12 cellular contexts compared by ENCODE assay signal in the genomic region with DNA sequence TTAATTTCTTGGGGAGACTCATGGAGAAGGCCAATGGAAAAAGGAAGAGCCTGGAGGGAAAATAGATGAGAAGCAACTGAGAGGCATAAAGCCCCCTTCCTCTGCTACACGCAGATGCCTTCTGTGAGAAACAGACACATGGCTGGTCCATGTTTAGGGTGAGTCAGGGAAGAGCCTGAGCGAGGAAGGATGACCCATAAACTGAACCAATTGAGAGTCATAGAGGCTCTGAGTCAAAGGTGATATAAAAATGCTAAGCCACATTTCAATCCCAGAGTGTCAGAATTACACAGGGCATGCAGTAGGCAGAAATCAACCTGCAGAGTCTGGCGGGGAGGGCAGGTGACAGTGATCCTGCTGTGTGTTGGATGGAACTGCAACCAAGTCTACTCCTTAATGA.
"Had no signal": no experiment of that assay in that cellular context is flagged by ENCODE, and none has a peak within 500 bp of the region (broad histone marks: within the 10 kb centered on the region; RNA-seq: fewer than 3 reads in every experiment).

No MANE protein-coding gene starts in this region.

- DNase-seq: activated CD4-positive, alpha-beta memory T cell treated with anti-CD3 and anti-CD28 coated beads for 36 hours; activated gamma-delta T cell; activated naive CD8-positive, alpha-beta T cell treated with anti-CD3 and anti-CD28 coated beads for 36 hours; activated T-cell treated with anti-CD3 and anti-CD28 coated beads, Interleukin-2, amount 50 U/mL, for 48 hours; aorta; colonic mucosa; effector CD4-positive, alpha-beta T cell; pancreas; retina had no signal

- H3K4me3 ChIP-seq: colonic mucosa, hepatocyte, pancreas, skin epidermis, tibial nerve had no signal
